In genomic region chr15:90364251-90364650, GRCh38 we compare ENCODE assay signal across 13 cellular contexts. TPM values are rescaled to one million over a fixed set of nuclear protein-coding genes. Genes with fewer than 3 reads are reported as not detected.
A peak's percentile ranks its signal among the peaks of the same experiment; 100 is the strongest.
DNase-seq lines count a peak whose midpoint lies in the region; ATAC-seq and TF ChIP-seq lines count a peak whose summit lies in the region.
"Had no signal": no experiment of that assay in that cellular context is flagged by ENCODE, and none has a peak within 500 bp of the region (broad histone marks: within the 10 kb centered on the region; RNA-seq: fewer than 3 reads in every experiment).

No MANE protein-coding gene starts in this region.

- intact Hi-C loops in Panc1 (cut with micrococcal nuclease; ENCODE audit: unreplicated experiment) (no loop called here), left lung (cut with DNase I) (no loop called here)

- no TSS peak for BruUV-seq in Panc1 (replicated peaks; lab: Mats Ljungman, UMichigan)

- POLR2A ChIA-PET in Panc1 (lab: Charles Lee) = interaction anchor here (0.5 kb wide), 1 partner anchor 11 kb away, joined by 8 read pairs; no protein-coding TSS in a partner anchor

- ATAC-seq in Panc1 (peak; percentile 50; the same call in 1 of the 2 replicates), left lung (no peak)

- H3K4me1 Mint-ChIP-seq in osteocyte (ENCODE audit: unreplicated experiment) = peaks cover 26% of the 10 kb centered on the region
- no peaks in the 10 kb centered on the region for H3K4me1 Mint-ChIP-seq in endothelial cell (ENCODE audit: unreplicated experiment)

- H3K27me3 Mint-ChIP-seq in osteocyte (ENCODE audit: unreplicated experiment) (no peaks in the 10 kb centered on the region), endothelial cell (ENCODE audit: unreplicated experiment) (peaks cover 6% of the 10 kb centered on the region)
- H3K27me3 Mint-ChIP-seq: activated naive CD8-positive, alpha-beta T cell had no signal

- peaks cover 10% of the 10 kb centered on the region for H3K4me1 ChIP-seq in Panc1 (ENCODE audit: control insufficient read depth, insufficient read depth, low read length)
- peaks cover 11 to 37% of the 10 kb centered on the region in 2 donors for H3K4me1 ChIP-seq in left lung

- H3K9me3 Mint-ChIP-seq in osteocyte (ENCODE audit: unreplicated experiment) = no peaks in the 10 kb centered on the region
- no peaks in the 10 kb centered on the region for H3K9me3 Mint-ChIP-seq in endothelial cell (ENCODE audit: unreplicated experiment)

- no peak for TF ChIP-seq CTCF in Panc1 (IDR thresholded peaks at IDR 0.05)
- TF ChIP-seq CTCF in epithelial cell of esophagus (IDR thresholded peaks at IDR 0.05; ENCODE audit: insufficient read depth, low read depth, low read length, missing control alignments) = no peak
- TF ChIP-seq CTCF in osteocyte (IDR thresholded peaks at IDR 0.05) = no peak
- TF ChIP-seq CTCF in left lung (IDR thresholded peaks at IDR 0.05) = no peak
- TF ChIP-seq CTCF in endothelial cell (IDR thresholded peaks at IDR 0.05; ENCODE audit: unreplicated experiment) = no peak

- in situ Hi-C loops in Panc1 (cut with HindIII; ENCODE audit: low pct_unique_long_range_greater_than_20kb, low sequenced_read_pairs) (no loop called here), KBM-7 (cut with MboI; ENCODE audit: low pct_unique_long_range_greater_than_20kb, low sequenced_read_pairs) (no loop called here)

- H3K36me3 Mint-ChIP-seq in osteocyte (ENCODE audit: unreplicated experiment) (peaks cover 6% of the 10 kb centered on the region), endothelial cell (ENCODE audit: low read depth, unreplicated experiment) (peaks cover 3% of the 10 kb centered on the region)
- H3K36me3 Mint-ChIP-seq: activated naive CD8-positive, alpha-beta T cell had no signal

- CTCF ChIA-PET in Panc1 (lab: Charles Lee) = no interaction called here

- H3K27me3 ChIP-seq in Panc1 (ENCODE audit: control insufficient read depth, insufficient read depth, low read length) (no peaks in the 10 kb centered on the region), left lung (no peaks in the 10 kb centered on the region)

- H3K9me3 ChIP-seq in Panc1 (ENCODE audit: control insufficient read depth, insufficient read depth, low read depth, low read length) (no peaks in the 10 kb centered on the region), left lung (no peaks in the 10 kb centered on the region)

- DNase-seq in EH (ENCODE audit: low read depth) = peak; percentile 69
- no peak for DNase-seq in Panc1 (ENCODE audit: low read depth, low spot score)
- DNase-seq in epithelial cell of esophagus (ENCODE audit: low read depth) = peak; percentile 85
- DNase-seq in osteocyte (ENCODE audit: extremely low spot score, unreplicated experiment) = no peak
- no peak for DNase-seq in KBM-7
- no peak for DNase-seq in activated CD4-positive, CD25-positive, alpha-beta regulatory T cell treated with anti-CD3 and anti-CD28 coated beads, Interleukin-2, amount 50 U/mL, for 72 hours
- DNase-seq in left lung = no peak
- no peak for DNase-seq in endothelial cell (ENCODE audit: low spot score)
- DNase-seq: endodermal cell; NCI-H524; nephron progenitor cell; stimulated activated CD4-positive, alpha-beta T cell treated with anti-CD3 and anti-CD28 coated beads, Interleukin-12 subunit alpha, Interleukin-12 subunit beta, amount 100 ng/mL, for 4 hours had no signal

- H3K27ac ChIP-seq in Panc1 (ENCODE audit: low read length) (peak overlapping the region; percentile 3; the same call in 1 of the 2 replicates), left lung (no peak overlapping the region)

- H3K4me3 ChIP-seq in Panc1 (ENCODE audit: low read depth in 2 of 2, low read length in 2 of 2) (no peak overlapping the region), epithelial cell of esophagus (ENCODE audit: low read length) (no peak overlapping the region), left lung (no peak overlapping the region)

- H3K27ac Mint-ChIP-seq in osteocyte (ENCODE audit: unreplicated experiment) (peak overlapping the region; percentile 80), endothelial cell (ENCODE audit: unreplicated experiment) (no peak overlapping the region)
- H3K27ac Mint-ChIP-seq: activated naive CD8-positive, alpha-beta T cell; endodermal cell; nephron progenitor cell had no signal

- H3K36me3 ChIP-seq in Panc1 (ENCODE audit: control insufficient read depth, insufficient read depth, low read length) (no peaks in the 10 kb centered on the region), left lung (no peaks in the 10 kb centered on the region)

- H3K4me3 Mint-ChIP-seq in osteocyte (ENCODE audit: unreplicated experiment) = no peak overlapping the region
- no peak overlapping the region for H3K4me3 Mint-ChIP-seq in endothelial cell (ENCODE audit: unreplicated experiment)
- H3K4me3 Mint-ChIP-seq: activated naive CD8-positive, alpha-beta T cell; endodermal cell; nephron progenitor cell had no signal

RNA-seq across cellular contexts. Expression of gene ZNF774, which starts 12.2 kb away (rescaled TPM):
- total RNA-seq in Panc1 (2021; ENCODE audit: unreplicated experiment) (5.2 TPM), osteocyte (1.6 and 3.1 TPM in 2 replicates), left lung (1 to 10 TPM; 3.6 to 5.4 TPM), endothelial cell (ENCODE audit: unreplicated experiment) (4.1 TPM)
- polyA plus RNA-seq in Panc1 (2012; ENCODE audit: insufficient read length) = 2.4 TPM

RNA-seq across cellular contexts. Expression of gene IQGAP1, which starts 23.8 kb away (rescaled TPM):
- total RNA-seq in Panc1 (2021; ENCODE audit: unreplicated experiment) = 228 TPM
- 144 TPM for polyA plus RNA-seq in Panc1 (2012; ENCODE audit: insufficient read length)
- 178 TPM in 2 replicates for total RNA-seq in osteocyte
- 100 to 1,000 TPM; 257 to 296 TPM for total RNA-seq in left lung
- 86.4 TPM for total RNA-seq in endothelial cell (ENCODE audit: unreplicated experiment)

Comparison
In these comparisons a context has a peak if more than half of its experiments do, and no peak if none do; other contexts are left out.
1. DNase-seq: peak in EH (single experiment) and epithelial cell of esophagus (single experiment); none in Panc1 (single experiment), osteocyte (single experiment), KBM-7 (single experiment), activated CD4-positive, CD25-positive, alpha-beta regulatory T cell treated with anti-CD3 and anti-CD28 coated beads, Interleukin-2, amount 50 U/mL, for 72 hours (single experiment), left lung (0 of 2) and endothelial cell (single experiment).